ENCODE assay signal across 24 cellular contexts in genomic region chr9:106962105-106962504, GRCh38.
DNase-seq lines count a peak whose midpoint lies in the region; ATAC-seq and TF ChIP-seq lines count a peak whose summit lies in the region.
"Had no signal": no experiment of that assay in that cellular context is flagged by ENCODE, and none has a peak within 500 bp of the region (broad histone marks: within the 10 kb centered on the region; RNA-seq: fewer than 3 reads in every experiment).

No MANE protein-coding gene starts in this region.

- 42 to 63% (median 48%) methylated on average over 2 of the region's 2 CpGs for WGBS in heart left ventricle, 4 donors
- 58 to 82% (median 70%) methylated on average over 2 of the region's 2 CpGs for WGBS in spleen, 5 donors
- no CpG with 5 or more reads among the region's 2 CpGs for WGBS in mesendoderm (ENCODE audit: extremely low coverage, insufficient coverage, low lambda C conversion rate)

- H3K36me3 ChIP-seq in heart left ventricle, result peaks cover 0 to 17% (median 0%) of the 10 kb centered on the region in 9 donors
- no peaks in the 10 kb centered on the region for H3K36me3 ChIP-seq in spleen
- no peaks in the 10 kb centered on the region for H3K36me3 ChIP-seq in mesendoderm (ENCODE audit: control insufficient read depth, insufficient read depth, low read length)
- H3K36me3 ChIP-seq: neutrophil had no signal

- H4K8ac ChIP-seq in mesendoderm (ENCODE audit: low read depth, low read length), result no peak overlapping the region

- H3K4ac ChIP-seq in mesendoderm (ENCODE audit: low read depth, low read length), result no peak overlapping the region

- intact Hi-C loops in heart left ventricle (cut with DNase I) (loop anchor here in 3 of 10 donors (2.0 to 5.0 kb wide), 3 partner anchors 40 to 100 kb away; partner anchors contain the start of gene ZNF462 (in 3 of the 3)), Right ventricle myocardium superior (cut with DNase I) (no loop called here), MCF 10A (cut with micrococcal nuclease) (no loop called here), spleen (cut with DNase I; ENCODE audit: low total_unique reads) (no loop called here)

- ATAC-seq in heart left ventricle, result no peak
- ATAC-seq in Right ventricle myocardium superior (ENCODE audit: poor library complexity), result no peak
- ATAC-seq: stimulated activated memory B cell treated with anti-CD40 and anti-IgM and Interleukin-4, amounts not matched to agents 10 μg/mL and 1 μg/mL and 100 μg/mL, for 72 hours had no signal

- peaks cover 32% of the 10 kb centered on the region for H3K36me3 Mint-ChIP-seq in MCF 10A (ENCODE audit: insufficient read depth, unreplicated experiment)
- H3K36me3 Mint-ChIP-seq: CD4-positive, CD25-positive, alpha-beta regulatory T cell; memory B cell; stimulated activated memory B cell treated with anti-CD40 and anti-IgM and Interleukin-4, amounts not matched to agents 10 μg/mL and 1 μg/mL and 100 μg/mL, for 72 hours had no signal

- H3K79me1 ChIP-seq in mesendoderm (ENCODE audit: low read length), result no peaks in the 10 kb centered on the region

- H3K27ac Mint-ChIP-seq in MCF 10A (ENCODE audit: low read depth, unreplicated experiment), result peak overlapping the region; percentile 4
- H3K27ac Mint-ChIP-seq: CD4-positive, CD25-positive, alpha-beta regulatory T cell; memory B cell; stimulated activated memory B cell treated with anti-CD40 and anti-IgM and Interleukin-4, amounts not matched to agents 10 μg/mL and 1 μg/mL and 100 μg/mL, for 72 hours had no signal

- H2BK5ac ChIP-seq in mesendoderm (ENCODE audit: low read length), result no peak overlapping the region

- no peak overlapping the region for H3K9ac ChIP-seq in mesendoderm (ENCODE audit: low read length)

- peak overlapping the region in 11 of 12 donors; percentile 59 to 79 (median 68) for H3K27ac ChIP-seq in heart left ventricle
- peak overlapping the region in 7 of 8 donors; percentile 33 to 73 (median 71) for H3K27ac ChIP-seq in spleen
- H3K27ac ChIP-seq in mesendoderm (ENCODE audit: low read depth, low read length), result no peak overlapping the region
- H3K27ac ChIP-seq: dorsolateral prefrontal cortex, neutrophil, SK-N-MC had no signal

- H3K9me3 ChIP-seq in heart left ventricle (no peaks in the 10 kb centered on the region), spleen (peaks cover 0 to 9% (median 0%) of the 10 kb centered on the region in 8 donors)
- H3K9me3 ChIP-seq: neutrophil, upper lobe of right lung had no signal

- no peak overlapping the region for H3K4me3 Mint-ChIP-seq in MCF 10A (ENCODE audit: unreplicated experiment)
- H3K4me3 Mint-ChIP-seq: CD4-positive, CD25-positive, alpha-beta regulatory T cell; memory B cell; stimulated activated memory B cell treated with anti-CD40 and anti-IgM and Interleukin-4, amounts not matched to agents 10 μg/mL and 1 μg/mL and 100 μg/mL, for 72 hours had no signal

- no peak overlapping the region for H2BK15ac ChIP-seq in mesendoderm (replicated peaks; ENCODE audit: low read depth)

- H3K9me3 Mint-ChIP-seq in MCF 10A (ENCODE audit: unreplicated experiment), result peaks cover 9% of the 10 kb centered on the region

- TF ChIP-seq POLR2A in heart left ventricle (IDR thresholded peaks at IDR 0.05) (no peak), spleen (IDR thresholded peaks at IDR 0.05) (no peak)

- no peak overlapping the region for H3K56ac ChIP-seq in mesendoderm (ENCODE audit: low read length)

- TF ChIP-seq CTCF in heart left ventricle (IDR thresholded peaks at IDR 0.05), result no peak
- no peak for TF ChIP-seq CTCF in MCF 10A (IDR thresholded peaks at IDR 0.05; ENCODE audit: unreplicated experiment)
- TF ChIP-seq CTCF in fibroblast of the aortic adventitia (IDR thresholded peaks at IDR 0.05; ENCODE audit: insufficient read depth, low read length), result no peak
- TF ChIP-seq CTCF in spleen (IDR thresholded peaks at IDR 0.05 in 8 of 11, conservative IDR thresholded peaks at IDR 0.05 in 3 of 11), result no peak

- H3K79me2 ChIP-seq in mesendoderm (ENCODE audit: control insufficient read depth, insufficient read depth, low read length), result no peaks in the 10 kb centered on the region

- H3K4me1 ChIP-seq in heart left ventricle (peaks cover 0 to 53% (median 20%) of the 10 kb centered on the region in 12 donors), spleen (no peaks in the 10 kb centered on the region), mesendoderm (ENCODE audit: control insufficient read depth, low read depth, low read length) (no peaks in the 10 kb centered on the region)
- H3K4me1 ChIP-seq: upper lobe of right lung had no signal

- POLR2A ChIA-PET in MCF 10A (lab: Yijun Ruan, JAX), result no interaction called here

- peaks cover 26% of the 10 kb centered on the region for H3K4me1 Mint-ChIP-seq in MCF 10A (ENCODE audit: insufficient read depth, unreplicated experiment)
- H3K4me1 Mint-ChIP-seq: CD4-positive, CD25-positive, alpha-beta regulatory T cell; memory B cell; stimulated activated memory B cell treated with anti-CD40 and anti-IgM and Interleukin-4, amounts not matched to agents 10 μg/mL and 1 μg/mL and 100 μg/mL, for 72 hours had no signal

- H2AK5ac ChIP-seq in mesendoderm (ENCODE audit: low read length), result no peak overlapping the region

- DNase-seq in heart left ventricle (no peak), Right ventricle myocardium superior (no peak), MCF 10A (ENCODE audit: unreplicated experiment) (no peak), fibroblast of the aortic adventitia (ENCODE audit: low read depth) (peak; percentile 7), spleen (no peak), mesendoderm (no peak), NCI-H2196 (lab: John Stamatoyannopoulos, UW; ENCODE audit: unreplicated experiment) (no peak), COR-L47 (lab: John Stamatoyannopoulos, UW) (no peak)
- DNase-seq: ACHN; activated T-cell treated with anti-CD3 and anti-CD28 coated beads, Interleukin-2, amount 50 U/mL, for 48 hours; amniotic stem cell; CD4-positive, CD25-positive, alpha-beta regulatory T cell; DMS79 treated with DMSO at 0.1 percent for 48 hours; dorsolateral prefrontal cortex; foreskin melanocyte; KG1; NCI-H1417 treated with DMSO at 0.1 percent for 48 hours; NCI-H446 treated with DMSO at 0.1 percent for 48 hours; upper lobe of right lung had no signal

- no peak overlapping the region for H3K4me2 ChIP-seq in mesendoderm (ENCODE audit: low read length)

- no peak overlapping the region for H4K5ac ChIP-seq in mesendoderm (ENCODE audit: low read length)

- CTCF ChIA-PET in MCF 10A (lab: Yijun Ruan, JAX), result interaction anchor here (0.7 kb wide), 1 partner anchor 58 kb away, joined by 4 read pairs; no protein-coding TSS in a partner anchor

- no peaks in the 10 kb centered on the region for H3K27me3 ChIP-seq in heart left ventricle
- no peaks in the 10 kb centered on the region for H3K27me3 ChIP-seq in spleen (replicated peaks in 1 of 7)
- H3K27me3 ChIP-seq in mesendoderm (ENCODE audit: insufficient read depth, low read length, poor library complexity), result no peaks in the 10 kb centered on the region
- H3K27me3 ChIP-seq: dorsolateral prefrontal cortex, neutrophil, upper lobe of right lung had no signal

- no peaks in the 10 kb centered on the region for H3K27me3 Mint-ChIP-seq in MCF 10A (ENCODE audit: insufficient read depth, unreplicated experiment)
- H3K27me3 Mint-ChIP-seq: CD4-positive, CD25-positive, alpha-beta regulatory T cell had no signal

- H3K4me3 ChIP-seq in heart left ventricle (no peak overlapping the region), fibroblast of the aortic adventitia (ENCODE audit: low read depth, low read length) (no peak overlapping the region), spleen (no peak overlapping the region), mesendoderm (ENCODE audit: low read length) (no peak overlapping the region)
- H3K4me3 ChIP-seq: dorsolateral prefrontal cortex, SK-N-MC, skin epidermis, upper lobe of right lung had no signal

- no peak overlapping the region for H2BK120ac ChIP-seq in mesendoderm (ENCODE audit: low read depth, low read length)

- no peak overlapping the region for H3K18ac ChIP-seq in mesendoderm (ENCODE audit: low read length)

- no peak overlapping the region for H3K23ac ChIP-seq in mesendoderm (ENCODE audit: low read length)

- no TSS peak for BruUV-seq in MCF 10A (replicated peaks; lab: Mats Ljungman, UMichigan)
